ENCODE assay signal across 9 cellular contexts in the genomic region with DNA sequence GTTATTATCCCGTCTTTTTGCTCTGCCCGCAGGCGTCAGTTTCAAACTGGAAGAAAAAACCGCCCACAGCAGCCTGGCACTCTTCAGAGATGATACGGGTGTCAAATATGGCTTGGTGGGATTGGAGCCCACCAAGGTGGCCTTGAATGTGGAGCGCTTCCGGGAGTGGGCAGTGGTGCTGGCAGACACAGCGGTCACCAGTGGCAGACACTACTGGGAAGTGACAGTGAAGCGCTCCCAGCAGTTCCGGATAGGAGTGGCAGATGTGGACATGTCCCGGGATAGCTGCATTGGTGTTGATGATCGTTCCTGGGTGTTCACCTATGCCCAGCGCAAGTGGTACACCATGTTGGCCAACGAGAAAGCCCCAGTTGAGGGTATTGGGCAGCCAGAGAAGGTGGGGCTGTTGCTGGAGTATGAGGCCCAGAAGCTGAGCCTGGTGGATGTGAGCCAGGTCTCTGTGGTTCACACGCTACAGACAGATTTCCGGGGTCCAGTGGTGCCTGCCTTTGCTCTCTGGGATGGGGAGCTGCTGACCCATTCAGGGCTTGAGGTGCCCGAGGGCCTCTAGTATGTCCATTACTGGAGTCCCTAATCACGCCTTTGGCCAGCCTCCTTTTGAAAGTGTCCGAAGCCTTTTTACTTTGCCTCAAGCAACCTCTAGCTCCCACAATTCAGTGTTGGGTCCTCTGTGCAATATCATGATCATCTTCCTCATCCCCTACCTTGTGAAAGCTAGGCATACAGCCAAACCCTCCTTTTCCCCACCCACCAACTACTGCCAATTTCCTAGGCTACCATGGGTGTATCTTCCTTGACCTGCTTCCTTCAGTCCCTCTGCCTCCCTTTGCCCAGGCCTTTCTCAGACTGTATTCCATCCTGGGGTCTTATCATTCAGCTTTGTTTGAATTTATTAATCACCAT. TPM values are rescaled to one million over a fixed set of nuclear protein-coding genes. Genes with fewer than 3 reads are reported as not detected.
DNase-seq lines count a peak whose midpoint lies in the region; ATAC-seq and TF ChIP-seq lines count a peak whose summit lies in the region.
"Had no signal": no experiment of that assay in that cellular context is flagged by ENCODE, and none has a peak within 500 bp of the region (broad histone marks: within the 10 kb centered on the region; RNA-seq: fewer than 3 reads in every experiment).

No MANE protein-coding gene starts in this region.

- H3K36me3 Mint-ChIP-seq in T-cell (peaks cover 16% of the 10 kb centered on the region), neural crest cell (ENCODE audit: low read depth) (peaks cover 4% of the 10 kb centered on the region)

- H3K4me3 Mint-ChIP-seq in T-cell: peak overlapping the region; percentile 94 to 97 (median 94)
- H3K4me3 Mint-ChIP-seq in neural crest cell: peak overlapping the region; percentile 91

- no peaks in the 10 kb centered on the region for H3K27me3 Mint-ChIP-seq in T-cell
- H3K27me3 Mint-ChIP-seq in neural crest cell (ENCODE audit: low read depth): no peaks in the 10 kb centered on the region

- peak; percentile 14 for TF ChIP-seq POLR2A in erythroblast (IDR thresholded peaks at IDR 0.05; ENCODE audit: low read length)

- peak overlapping the region; percentile 89 to 98 for H3K27ac Mint-ChIP-seq in T-cell
- H3K27ac Mint-ChIP-seq in neural crest cell (ENCODE audit: unreplicated experiment): peak overlapping the region; percentile 96

- intact Hi-C loops in Right ventricle myocardium superior (cut with DNase I): loop anchor here (5.0 to 10.0 kb wide), 2 partner anchors 114 to 277 kb away; no protein-coding TSS in a partner anchor
- intact Hi-C loops in Right ventricle myocardium inferior (cut with DNase I): loop anchor here (5.0 kb wide), 1 partner anchor 342 kb away; a partner anchor contains a TSS

- CTCF ChIA-PET in T-cell (lab: Charles Lee): interaction anchor here in 1 of 2 donors (0.6 to 1.0 kb wide), 3 partner anchors 8 to 110 kb away, joined by 3 to 4 read pairs (median 3); no protein-coding TSS in a partner anchor

- DNase-seq in Right ventricle myocardium superior: no peak
- DNase-seq in Right ventricle myocardium inferior (ENCODE audit: missing footprints): no peak
- no peak for DNase-seq in T-cell
- DNase-seq in erythroblast (lab: John Stamatoyannopoulos, UW): peak; percentile 46 to 63
- DNase-seq in neural crest cell (ENCODE audit: low read depth, low spot score): no peak
- no peak for DNase-seq in NCI-H345 treated with DMSO at 0.1 percent for 48 hours (lab: John Stamatoyannopoulos, UW; ENCODE audit: unreplicated experiment)
- DNase-seq in NCI-H1048 (lab: John Stamatoyannopoulos, UW): no peak

- POLR2A ChIA-PET in T-cell (lab: Charles Lee): no interaction called here

- ATAC-seq in Right ventricle myocardium superior (ENCODE audit: poor library complexity) (peak; percentile 23), Right ventricle myocardium inferior (no peak), T-cell (replicated peaks in 1 of 4) (no peak), GM21423 (IDR thresholded peaks at IDR 0.05; ENCODE audit: unreplicated experiment) (no peak)

- H3K9me3 Mint-ChIP-seq in T-cell: no peaks in the 10 kb centered on the region
- no peaks in the 10 kb centered on the region for H3K9me3 Mint-ChIP-seq in neural crest cell

- no peak for TF ChIP-seq CTCF in neural crest cell (conservative IDR thresholded peaks at IDR 0.05)

- H3K4me1 Mint-ChIP-seq in T-cell (peaks cover 26 to 31% (median 31%) of the 10 kb centered on the region in 3 donors), neural crest cell (peaks cover 20% of the 10 kb centered on the region)

RNA-seq across cellular contexts. Expression of a gene that starts 0.9 kb away (rescaled TPM):
- total RNA-seq in Right ventricle myocardium superior: 2.9 TPM
- total RNA-seq in Right ventricle myocardium inferior: 3.1 TPM
- total RNA-seq in T-cell: 1 to 10 TPM; 4.7 to 7.3 (median 5.5) TPM
- total RNA-seq in neural crest cell: 4.9 and 5.1 TPM in 2 replicates

RNA-seq across cellular contexts. Expression of a gene that starts 14.8 kb away (rescaled TPM):
- not detected for total RNA-seq in Right ventricle myocardium superior
- not detected for total RNA-seq in Right ventricle myocardium inferior
- total RNA-seq in T-cell: not detected
- total RNA-seq in neural crest cell: not detected in 2 replicates
- total RNA-seq: glomerular endothelial cell had no signal

RNA-seq across cellular contexts. Expression of a gene that starts 18.7 kb away (rescaled TPM):
- total RNA-seq in Right ventricle myocardium superior (0.40 TPM), Right ventricle myocardium inferior (0.76 TPM), T-cell (10 to 100 TPM in 1 of 5 donors, 1 to 10 TPM in 4; 2.9 to 10.1 (median 6.9) TPM), neural crest cell (0.30 and 0.35 TPM in 2 replicates)

RNA-seq across cellular contexts. Expression of a gene that starts 20.0 kb away (rescaled TPM):
- total RNA-seq in Right ventricle myocardium superior (2.7 TPM), Right ventricle myocardium inferior (3.2 TPM), T-cell (1 to 10 TPM; 5.0 to 7.5 (median 6.4) TPM), neural crest cell (108 and 110 TPM in 2 replicates)

RNA-seq across cellular contexts. Expression of a gene that starts 52.4 kb away (rescaled TPM):
- total RNA-seq in Right ventricle myocardium superior (25.0 TPM), Right ventricle myocardium inferior (30.2 TPM), T-cell (1 to 10 TPM in 4 of 5 donors, under 1 TPM in 1; 0.99 to 8.3 (median 4.1) TPM), neural crest cell (29.3 and 33.5 TPM in 2 replicates)

Comparison
In these comparisons a context has a peak if more than half of its experiments do, and no peak if none do; other contexts are left out.
1. DNase-seq: peak in erythroblast (2 of 2); none in Right ventricle myocardium superior (single experiment), Right ventricle myocardium inferior (single experiment), T-cell (0 of 34), neural crest cell (single experiment), NCI-H345 treated with DMSO at 0.1 percent for 48 hours (single experiment) and NCI-H1048 (single experiment).